10 cellular contexts compared by ENCODE assay signal in the genomic region with DNA sequence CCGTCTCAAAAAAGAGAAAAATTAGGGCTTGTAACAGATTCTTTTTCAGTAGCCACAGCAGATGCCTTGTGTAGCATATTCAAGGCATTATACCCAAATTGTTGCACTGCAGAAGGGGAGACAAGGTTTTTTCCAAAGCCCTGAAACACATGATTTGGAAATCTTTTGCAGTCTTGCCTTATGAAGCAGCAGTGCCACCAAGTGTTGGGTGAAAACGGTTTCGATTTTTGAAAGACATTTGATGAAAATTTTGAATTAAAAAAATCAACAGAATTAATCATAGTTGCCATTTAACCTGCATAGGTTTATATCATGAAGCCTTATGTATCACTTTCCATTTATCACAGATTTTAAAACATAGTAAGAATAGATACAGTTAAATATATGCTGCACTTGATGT.
A peak's percentile ranks its signal among the peaks of the same experiment; 100 is the strongest.
DNase-seq lines count a peak whose midpoint lies in the region; ATAC-seq, FAIRE-seq and TF ChIP-seq lines count a peak whose summit lies in the region.
"Had no signal": no experiment of that assay in that cellular context is flagged by ENCODE, and none has a peak within 500 bp of the region (broad histone marks: within the 10 kb centered on the region; RNA-seq: fewer than 3 reads in every experiment).

No MANE protein-coding gene starts in this region.

- no peak overlapping the region for H2BK5ac ChIP-seq in H1 (ENCODE audit: low read depth, low read length)

- TF ChIP-seq CTCF in HEK293 (tag by site-specific recombination; IDR thresholded peaks at IDR 0.05) (no peak), H1 (IDR thresholded peaks at IDR 0.05; ENCODE audit: control extremely low read depth in 1 of 3, insufficient read depth in 1 of 3, low read depth in 1 of 3, low read length in 3 of 3) (peak in 1 of 3 experiments; percentile 19; a peak in 2 of 4 replicates), osteoblast (IDR thresholded peaks at IDR 0.05; ENCODE audit: extremely low read depth, low read depth, low read length) (peak; percentile 17), heart right ventricle (IDR thresholded peaks at IDR 0.05) (peak in 1 of 9 donors; percentile 9)

- POLR2A ChIA-PET in HEK293 (lab: Yijun Ruan, JAX): no interaction called here
- POLR2A ChIA-PET in H1 (lab: Charles Lee; ENCODE audit: partially characterized antibody): no interaction called here

- H2BK12ac ChIP-seq in H1 (ENCODE audit: low read depth, low read length): no peak overlapping the region

- peak; percentile 97 for DNase-seq in NCI-H748 treated with DMSO at 0.1 percent for 48 hours (lab: John Stamatoyannopoulos, UW)
- DNase-seq in H1 (ENCODE audit: low read depth in 1 of 2, low spot score in 2 of 2): no peak
- DNase-seq in osteoblast (ENCODE audit: insufficient read length, low spot score, missing footprints): no peak
- DNase-seq in germinal center (ENCODE audit: low spot score): no peak
- no peak for DNase-seq in heart right ventricle
- DNase-seq in activated CD4-positive, CD25-positive, alpha-beta regulatory T cell (lab: John Stamatoyannopoulos, UW): no peak
- DNase-seq: islet precursor cell; stimulated activated naive CD8-positive, alpha-beta T cell treated with anti-CD3 and anti-CD28 coated beads, Interleukin-15, amount 100 ng/mL, for 72 hours had no signal

- peak; percentile 65 to 67 for TF ChIP-seq RAD21 in H1 (IDR thresholded peaks at IDR 0.05 in 1 of 2, conservative IDR thresholded peaks at IDR 0.05 in 1 of 2; ENCODE audit: low read depth in 2 of 2, low read length in 2 of 2)

- no peak overlapping the region for H3K18ac ChIP-seq in H1 (ENCODE audit: extremely low read depth, low read length)

- no peak overlapping the region for H4K5ac ChIP-seq in H1 (ENCODE audit: insufficient read length, low read depth, low read length)

- no peak overlapping the region for H3K56ac ChIP-seq in H1 (replicated peaks; ENCODE audit: insufficient read length, low read depth, low read length)

- H2AFZ ChIP-seq in H1 (ENCODE audit: low read length) (no peak overlapping the region), osteoblast (ENCODE audit: low read length) (no peak overlapping the region)

- intact Hi-C loops in heart right ventricle (cut with DNase I): no loop called here

- H3K9me3 ChIP-seq in HEK293 (ENCODE audit: control insufficient read depth, insufficient read depth, low read depth, low read length) (no peaks in the 10 kb centered on the region), H1 (ENCODE audit: insufficient read depth in 2 of 2, low read depth in 1 of 2, low read length in 1 of 2) (no peaks in the 10 kb centered on the region), osteoblast (ENCODE audit: low read depth, low read length) (no peaks in the 10 kb centered on the region), heart right ventricle (peaks cover 0 to 4% (median 0%) of the 10 kb centered on the region in 11 donors)

- H3K4me3 ChIP-seq in HEK293 (ENCODE audit: low read depth, low read length) (no peak overlapping the region), H1 (ENCODE audit: extremely low read depth in 1 of 4, insufficient read depth in 2 of 4, low read depth in 3 of 4, low read length in 4 of 4) (no peak overlapping the region), osteoblast (ENCODE audit: insufficient read depth, low read length) (no peak overlapping the region), heart right ventricle (no peak overlapping the region)

- no peaks in the 10 kb centered on the region for H3K4me1 ChIP-seq in HEK293 (ENCODE audit: control insufficient read depth, insufficient read depth, low read length)
- H3K4me1 ChIP-seq in H1 (replicated peaks in 1 of 4; ENCODE audit: control insufficient read depth in 3 of 4, insufficient read depth in 4 of 4, low read length in 3 of 4): peaks cover 0 to 4% (median 0%) of the 10 kb centered on the region in 4 experiments; a peak in 2 of 7 replicates
- no peaks in the 10 kb centered on the region for H3K4me1 ChIP-seq in osteoblast (ENCODE audit: insufficient read depth, low read length)
- H3K4me1 ChIP-seq in heart right ventricle: no peaks in the 10 kb centered on the region

- H3K79me1 ChIP-seq in H1 (ENCODE audit: low read depth, low read length): no peaks in the 10 kb centered on the region

- H3K79me2 ChIP-seq in H1 (ENCODE audit: control insufficient read depth in 1 of 2, insufficient read depth in 2 of 2, low read length in 2 of 2) (no peaks in the 10 kb centered on the region), osteoblast (ENCODE audit: insufficient read depth, low read length) (no peaks in the 10 kb centered on the region)

- no peak overlapping the region for H2BK20ac ChIP-seq in H1 (ENCODE audit: low read length)

- no peak overlapping the region for H3K9ac ChIP-seq in H1 (replicated peaks in 1 of 4; ENCODE audit: extremely low read depth in 1 of 4, low read depth in 3 of 4, low read length in 3 of 4)

- H2BK120ac ChIP-seq in H1 (replicated peaks; ENCODE audit: low read depth, low read length): no peak overlapping the region

- H3K27me3 ChIP-seq in H1 (replicated peaks in 1 of 4; ENCODE audit: control insufficient read depth in 3 of 4, extremely low read depth in 1 of 4, insufficient read depth in 3 of 4, low read length in 3 of 4) (no peaks in the 10 kb centered on the region), osteoblast (ENCODE audit: insufficient read depth, low read length) (no peaks in the 10 kb centered on the region), heart right ventricle (no peaks in the 10 kb centered on the region)

- H3K23me2 ChIP-seq in H1 (ENCODE audit: low read depth, low read length): no peaks in the 10 kb centered on the region

- no peak overlapping the region for H3K4ac ChIP-seq in H1 (replicated peaks; ENCODE audit: insufficient read length, low read depth, low read length)

- TF ChIP-seq EP300 in H1 (IDR thresholded peaks at IDR 0.05; ENCODE audit: borderline replicate concordance in 1 of 2, low read depth in 2 of 2, low read length in 2 of 2): no peak

- H3K27ac ChIP-seq in HEK293 (ENCODE audit: extremely low read depth, low read depth, low read length): no peak overlapping the region
- no peak overlapping the region for H3K27ac ChIP-seq in H1 (ENCODE audit: low read depth, low read length)
- no peak overlapping the region for H3K27ac ChIP-seq in osteoblast (ENCODE audit: low read depth, low read length)
- no peak overlapping the region for H3K27ac ChIP-seq in heart right ventricle

- H3K23ac ChIP-seq in H1 (ENCODE audit: insufficient read length): no peak overlapping the region

- H4K20me1 ChIP-seq in H1 (replicated peaks in 1 of 2; ENCODE audit: control insufficient read depth in 1 of 2, insufficient read depth in 2 of 2, low read length in 2 of 2) (no peaks in the 10 kb centered on the region), osteoblast (ENCODE audit: insufficient read depth, low read length) (no peaks in the 10 kb centered on the region)

- WGBS in H1 (ENCODE audit: extremely low coverage in 1 of 2, insufficient coverage in 1 of 2, insufficient read length in 1 of 2, insufficient replicate concordance in 2 of 2, low coverage in 1 of 2, low lambda C conversion rate in 2 of 2, missing lambda C conversion rate in 1 of 2), 2 experiments: 87% methylated on average over 3 of the region's 3 CpGs; no CpG with 5 or more reads in 1 of the 2 experiments
- 72 to 84% methylated on average over 3 of the region's 3 CpGs for WGBS in heart right ventricle, 2 donors

- no peak overlapping the region for H3K14ac ChIP-seq in H1 (ENCODE audit: insufficient read length)

- H4K8ac ChIP-seq in H1 (ENCODE audit: extremely low read depth, insufficient read depth, low read length): no peak overlapping the region

- H3K36me3 ChIP-seq in HEK293 (ENCODE audit: control insufficient read depth in 2 of 2, insufficient read depth in 1 of 2, low read length in 2 of 2) (no peaks in the 10 kb centered on the region), H1 (ENCODE audit: control insufficient read depth in 2 of 4, insufficient read depth in 4 of 4, low read length in 3 of 4) (no peaks in the 10 kb centered on the region), osteoblast (ENCODE audit: insufficient read depth, low read length) (no peaks in the 10 kb centered on the region), heart right ventricle (no peaks in the 10 kb centered on the region)

- CTCF ChIA-PET in HEK293 (lab: Yijun Ruan, JAX) (interaction anchor here (0.6 to 2.5 kb wide), 2 partner anchors 623 to 898 kb away, joined by 3 to 10 read pairs; no protein-coding TSS in a partner anchor), H1 (lab: Charles Lee; ENCODE audit: partially characterized antibody) (interaction anchor here (0.6 to 1.5 kb wide), 7 partner anchors 9 to 1996 kb away, joined by 3 to 5 read pairs (median 3); no protein-coding TSS in a partner anchor)

- H2AK5ac ChIP-seq in H1 (ENCODE audit: low read depth, low read length): no peak overlapping the region

- H4K91ac ChIP-seq in H1 (replicated peaks; ENCODE audit: insufficient read length, low read length): no peak overlapping the region

- no peak overlapping the region for H2BK15ac ChIP-seq in H1 (ENCODE audit: low read length)

- H3K4me2 ChIP-seq in H1 (ENCODE audit: insufficient read depth in 1 of 2, low read depth in 2 of 2, low read length in 2 of 2): no peak overlapping the region
- no peak overlapping the region for H3K4me2 ChIP-seq in osteoblast (ENCODE audit: insufficient read depth, low read length)

- ATAC-seq in heart right ventricle (no peak), HG02970 (IDR thresholded peaks at IDR 0.05; ENCODE audit: low FRiP score, unreplicated experiment) (no peak)
- ATAC-seq: stimulated activated naive CD8-positive, alpha-beta T cell treated with anti-CD3 and anti-CD28 coated beads, Interleukin-15, amount 100 ng/mL, for 72 hours had no signal

- TF ChIP-seq POLR2A in H1 (IDR thresholded peaks at IDR 0.05; ENCODE audit: control extremely low read depth in 1 of 2, low read depth in 2 of 2, low read length in 2 of 2): no peak

- FAIRE-seq in H1 (lab: Jason Lieb, UNC): peak; percentile 24

TF ChIP-seq in HEK293, 187 proteins besides CTCF, POLR2A, EP300 and RAD21:
- TF ChIP-seq ZNF654 (tag by site-specific recombination; IDR thresholded peaks at IDR 0.05; ENCODE audit: low read depth) (0 out of 2 replicates have a peak, but pooled peaks have one; percentile 7), RBAK (tag by site-specific recombination; IDR thresholded peaks at IDR 0.05) (no peak)

TF ChIP-seq in H1, 55 proteins besides CTCF, POLR2A, EP300 and RAD21:
- no peak for TF ChIP-seq BRCA1 (IDR thresholded peaks at IDR 0.05; ENCODE audit: low read depth, low read length)
